Comparison of ENCODE assay signal across 12 cellular contexts in genomic region chr10:70889291-70889690, GRCh38. TPM values are rescaled to one million over a fixed set of nuclear protein-coding genes. Genes with fewer than 3 reads are reported as not detected.
DNase-seq lines count a peak whose midpoint lies in the region; ATAC-seq and TF ChIP-seq lines count a peak whose summit lies in the region.
"Had no signal": no experiment of that assay in that cellular context is flagged by ENCODE, and none has a peak within 500 bp of the region (broad histone marks: within the 10 kb centered on the region; RNA-seq: fewer than 3 reads in every experiment).

No MANE protein-coding gene starts in this region.

- H3K36me3 Mint-ChIP-seq in CD4-positive, alpha-beta T cell (ENCODE audit: low read depth): peaks cover 5% of the 10 kb centered on the region
- H3K36me3 Mint-ChIP-seq in activated T-helper 1 cell treated with anti-CD3 and anti-CD28 coated beads, Interleukin-12 subunit alpha, Interleukin-12 subunit beta, Interleukin-2, Interleukin-4 antibody, amounts not matched to agents 30 ng/mL and 10 ng/mL and 1 ng/mL, durations not matched to agents 14 hours and 24 hours and 36 hours (ENCODE audit: low read depth): peaks cover 5% of the 10 kb centered on the region
- H3K36me3 Mint-ChIP-seq in mesothelial cell of epicardium: peaks cover 10% of the 10 kb centered on the region

- H3K4me1 ChIP-seq in HEK293 (ENCODE audit: control insufficient read depth, insufficient read depth, low read length) (peaks cover 4% of the 10 kb centered on the region), tibial nerve (peaks cover 0 to 24% (median 4%) of the 10 kb centered on the region in 4 donors)

- no peak for DNase-seq in CD4-positive, alpha-beta T cell
- DNase-seq in activated T-helper 1 cell treated with anti-CD3 and anti-CD28 coated beads, Interleukin-12 subunit alpha, Interleukin-12 subunit beta, Interleukin-2, Interleukin-4 antibody, amounts not matched to agents 30 ng/mL and 10 ng/mL and 1 ng/mL, durations not matched to agents 14 hours and 24 hours and 36 hours (ENCODE audit: low spot score): no peak
- DNase-seq in mesothelial cell of epicardium (ENCODE audit: low spot score in 2 of 2, unreplicated experiment in 2 of 2) (no peak), COLO829 (ENCODE audit: low spot score) (no peak), tibial nerve (ENCODE audit: low spot score in 2 of 2) (no peak), AML-193 (lab: John Stamatoyannopoulos, UW) (no peak)
- DNase-seq: DMS 273 treated with DMSO at 0.1 percent for 48 hours, heart right ventricle, lower lobe of right lung, stomach had no signal

- no peak for TF ChIP-seq POLR2A in tibial nerve (IDR thresholded peaks at IDR 0.05)

- POLR2A ChIA-PET in CD4-positive, alpha-beta T cell (lab: Charles Lee): no interaction called here
- POLR2A ChIA-PET in HEK293 (lab: Yijun Ruan, JAX): no interaction called here

- H3K4me3 ChIP-seq in HEK293 (ENCODE audit: low read depth, low read length): no peak overlapping the region
- no peak overlapping the region for H3K4me3 ChIP-seq in tibial nerve

- peaks cover 8 to 16% of the 10 kb centered on the region in 2 experiments; a peak in 2 of 3 replicates for H3K36me3 ChIP-seq in HEK293 (ENCODE audit: control insufficient read depth in 2 of 2, insufficient read depth in 1 of 2, low read length in 2 of 2)
- H3K36me3 ChIP-seq in tibial nerve: peaks cover 0 to 22% (median 0%) of the 10 kb centered on the region in 3 donors

- H3K27me3 ChIP-seq in CD4-positive, alpha-beta T cell (ENCODE audit: control insufficient read depth, insufficient read depth, low read length): no peaks in the 10 kb centered on the region
- H3K27me3 ChIP-seq in tibial nerve: no peaks in the 10 kb centered on the region
- H3K27me3 ChIP-seq: heart right ventricle, stomach had no signal

- H3K9me3 ChIP-seq in CD4-positive, alpha-beta T cell (ENCODE audit: control insufficient read depth, low read length): no peaks in the 10 kb centered on the region
- H3K9me3 ChIP-seq in HEK293 (ENCODE audit: control insufficient read depth, insufficient read depth, low read depth, low read length) (no peaks in the 10 kb centered on the region), tibial nerve (no peaks in the 10 kb centered on the region)
- H3K9me3 ChIP-seq: heart right ventricle, lower lobe of right lung, stomach had no signal

- no peak for TF ChIP-seq CTCF in CD4-positive, alpha-beta T cell (IDR thresholded peaks at IDR 0.05)
- TF ChIP-seq CTCF in HEK293 (tag by site-specific recombination; IDR thresholded peaks at IDR 0.05) (no peak), mesothelial cell of epicardium (IDR thresholded peaks at IDR 0.05; ENCODE audit: unreplicated experiment) (no peak), tibial nerve (IDR thresholded peaks at IDR 0.05) (no peak)

- 90 to 96% methylated on average over 3 of the region's 3 CpGs for WGBS in tibial nerve, 2 donors

- H3K4me3 Mint-ChIP-seq in CD4-positive, alpha-beta T cell: peak overlapping the region; percentile 89
- peak overlapping the region; percentile 82 for H3K4me3 Mint-ChIP-seq in activated T-helper 1 cell treated with anti-CD3 and anti-CD28 coated beads, Interleukin-12 subunit alpha, Interleukin-12 subunit beta, Interleukin-2, Interleukin-4 antibody, amounts not matched to agents 30 ng/mL and 10 ng/mL and 1 ng/mL, durations not matched to agents 14 hours and 24 hours and 36 hours
- H3K4me3 Mint-ChIP-seq in mesothelial cell of epicardium: peak overlapping the region; percentile 75

- no peak overlapping the region for H3K27ac ChIP-seq in CD4-positive, alpha-beta T cell (ENCODE audit: low read depth, low read length)
- H3K27ac ChIP-seq in HEK293 (ENCODE audit: extremely low read depth, low read depth, low read length): no peak overlapping the region
- no peak overlapping the region for H3K27ac ChIP-seq in tibial nerve

- H3K4me1 Mint-ChIP-seq in CD4-positive, alpha-beta T cell (ENCODE audit: low read depth): peaks cover 11% of the 10 kb centered on the region
- peaks cover 10% of the 10 kb centered on the region for H3K4me1 Mint-ChIP-seq in activated T-helper 1 cell treated with anti-CD3 and anti-CD28 coated beads, Interleukin-12 subunit alpha, Interleukin-12 subunit beta, Interleukin-2, Interleukin-4 antibody, amounts not matched to agents 30 ng/mL and 10 ng/mL and 1 ng/mL, durations not matched to agents 14 hours and 24 hours and 36 hours (ENCODE audit: low read depth)
- H3K4me1 Mint-ChIP-seq in mesothelial cell of epicardium: peaks cover 21% of the 10 kb centered on the region

- no peak for ATAC-seq in CD4-positive, alpha-beta T cell (ENCODE audit: poor library complexity)
- ATAC-seq in GM19035 (IDR thresholded peaks at IDR 0.05; ENCODE audit: unreplicated experiment): no peak
- ATAC-seq: heart right ventricle, lower lobe of right lung had no signal

- intact Hi-C loops in CD4-positive, alpha-beta T cell (cut with DNase I, micrococcal nuclease): loop anchor here in 1 of 2 experiments (5.0 kb wide), 1 partner anchor 657 kb away; the partner anchor contains the start of gene PPA1
- intact Hi-C loops in activated T-helper 1 cell treated with anti-CD3 and anti-CD28 coated beads, Interleukin-12 subunit alpha, Interleukin-12 subunit beta, Interleukin-2, Interleukin-4 antibody, amounts not matched to agents 30 ng/mL and 10 ng/mL and 1 ng/mL, durations not matched to agents 14 hours and 24 hours and 36 hours (cut with micrococcal nuclease): loop anchor here (10.0 kb wide), 1 partner anchor 484 kb away; the partner anchor contains the start of gene EIF4EBP2

- no peaks in the 10 kb centered on the region for H3K9me3 Mint-ChIP-seq in CD4-positive, alpha-beta T cell
- H3K9me3 Mint-ChIP-seq in activated T-helper 1 cell treated with anti-CD3 and anti-CD28 coated beads, Interleukin-12 subunit alpha, Interleukin-12 subunit beta, Interleukin-2, Interleukin-4 antibody, amounts not matched to agents 30 ng/mL and 10 ng/mL and 1 ng/mL, durations not matched to agents 14 hours and 24 hours and 36 hours: no peaks in the 10 kb centered on the region
- no peaks in the 10 kb centered on the region for H3K9me3 Mint-ChIP-seq in mesothelial cell of epicardium

- CTCF ChIA-PET in CD4-positive, alpha-beta T cell (lab: Charles Lee): no interaction called here
- CTCF ChIA-PET in HEK293 (lab: Yijun Ruan, JAX): interaction anchor here (1.1 to 4.8 kb wide), 4 partner anchors 9 to 36 kb away, joined by 4 to 19 read pairs (median 8); no protein-coding TSS in a partner anchor

- H3K27me3 Mint-ChIP-seq in CD4-positive, alpha-beta T cell: no peaks in the 10 kb centered on the region
- peaks cover 3% of the 10 kb centered on the region for H3K27me3 Mint-ChIP-seq in activated T-helper 1 cell treated with anti-CD3 and anti-CD28 coated beads, Interleukin-12 subunit alpha, Interleukin-12 subunit beta, Interleukin-2, Interleukin-4 antibody, amounts not matched to agents 30 ng/mL and 10 ng/mL and 1 ng/mL, durations not matched to agents 14 hours and 24 hours and 36 hours (ENCODE audit: insufficient read depth)
- H3K27me3 Mint-ChIP-seq in mesothelial cell of epicardium (ENCODE audit: low read depth): peaks cover 2% of the 10 kb centered on the region

- no peak for TF ChIP-seq EP300 in tibial nerve (IDR thresholded peaks at IDR 0.05)

- H3K27ac Mint-ChIP-seq in CD4-positive, alpha-beta T cell: peak overlapping the region; percentile 77
- no peak overlapping the region for H3K27ac Mint-ChIP-seq in activated T-helper 1 cell treated with anti-CD3 and anti-CD28 coated beads, Interleukin-12 subunit alpha, Interleukin-12 subunit beta, Interleukin-2, Interleukin-4 antibody, amounts not matched to agents 30 ng/mL and 10 ng/mL and 1 ng/mL, durations not matched to agents 14 hours and 24 hours and 36 hours
- H3K27ac Mint-ChIP-seq in mesothelial cell of epicardium: no peak overlapping the region

TF ChIP-seq in HEK293, 187 proteins besides CTCF, POLR2A, EP300 and RAD21:
- TF ChIP-seq ZNF184 (tag by site-specific recombination; IDR thresholded peaks at IDR 0.05) (peak; percentile 99), ZNF10 (tag by site-specific recombination; IDR thresholded peaks at IDR 0.05) (no peak), ZNF664 (tag by site-specific recombination; IDR thresholded peaks at IDR 0.05) (peak; percentile 87)

RNA-seq across cellular contexts. Expression of gene PCBD1, which starts 0.9 kb away (rescaled TPM):
- 1 to 10 TPM; 4.7 to 4.8 TPM for total RNA-seq in CD4-positive, alpha-beta T cell
- 49.3 and 49.5 TPM in 2 replicates for total RNA-seq in activated T-helper 1 cell treated with anti-CD3 and anti-CD28 coated beads, Interleukin-12 subunit alpha, Interleukin-12 subunit beta, Interleukin-2, Interleukin-4 antibody, amounts not matched to agents 30 ng/mL and 10 ng/mL and 1 ng/mL, durations not matched to agents 14 hours and 24 hours and 36 hours
- total RNA-seq in mesothelial cell of epicardium (50.5 to 51.7 TPM (median 51.4 TPM) in 3 replicates), tibial nerve (10 to 100 TPM; 32.2 to 57.7 (median 39.1) TPM)
